Comparison of ENCODE assay signal across 21 cellular contexts in genomic region chr13:40200273-40200978, GRCh38.
"Had no signal": no experiment of that assay in that cellular context is flagged by ENCODE, and none has a peak within 500 bp of the region (broad histone marks: within the 10 kb centered on the region; RNA-seq: fewer than 3 reads in every experiment).

No MANE protein-coding gene starts in this region.

- H3K9me3 Mint-ChIP-seq: activated B cell treated with CpG ODN at 0.5 μM for 24 hours; central memory CD8-positive, alpha-beta T cell; endodermal cell; natural killer cell treated with Interleukin-12 subunit alpha and Interleukin-12 subunit beta and Interleukin-15 and Interleukin-18, amount 100 ng/mL, for 72 hours had no signal

- H3K27ac ChIP-seq: body of pancreas, colonic mucosa, neutrophil, pancreas, sigmoid colon, thyroid gland had no signal

- H3K36me3 ChIP-seq: colonic mucosa, neutrophil, pancreas, sigmoid colon, thyroid gland had no signal

- ATAC-seq: body of pancreas; left lobe of liver; natural killer cell treated with Interleukin-12 subunit alpha and Interleukin-12 subunit beta and Interleukin-15 and Interleukin-18, amount 100 ng/mL, for 72 hours; pancreas; stimulated activated effector memory CD8-positive, alpha-beta T cell treated with anti-CD3 and anti-CD28 coated beads, Interleukin-12 subunit alpha, Interleukin-12 subunit beta, amount 100 ng/mL, for 72 hours had no signal

- H3K4me1 ChIP-seq: colonic mucosa, pancreas, sigmoid colon, thyroid gland had no signal

- H3K27me3 Mint-ChIP-seq: activated B cell treated with CpG ODN at 0.5 μM for 24 hours; activated naive CD8-positive, alpha-beta T cell treated with anti-CD3 and anti-CD28 coated beads, Interleukin-2, amount 10 ng/mL, durations not matched to agents 7 days and 5 days; central memory CD8-positive, alpha-beta T cell had no signal

- H3K4me3 Mint-ChIP-seq: activated B cell treated with CpG ODN at 0.5 μM for 24 hours; activated naive CD8-positive, alpha-beta T cell treated with anti-CD3 and anti-CD28 coated beads, Interleukin-2, amount 10 ng/mL, durations not matched to agents 7 days and 5 days; central memory CD8-positive, alpha-beta T cell; endodermal cell; mesothelial cell of epicardium; natural killer cell treated with Interleukin-12 subunit alpha and Interleukin-12 subunit beta and Interleukin-15 and Interleukin-18, amount 100 ng/mL, for 72 hours; stimulated activated effector memory CD8-positive, alpha-beta T cell treated with anti-CD3 and anti-CD28 coated beads, Interleukin-12 subunit alpha, Interleukin-12 subunit beta, amount 100 ng/mL, for 72 hours had no signal

- H3K4me3 ChIP-seq: body of pancreas, colonic mucosa, lung, pancreas, sigmoid colon, thyroid gland had no signal

- H3K27me3 ChIP-seq: body of pancreas, colonic mucosa, neutrophil, pancreas, sigmoid colon, thyroid gland had no signal

- H3K9me3 ChIP-seq: body of pancreas, colonic mucosa, neutrophil, pancreas, thyroid gland had no signal

- H3K36me3 Mint-ChIP-seq: mesothelial cell of epicardium; natural killer cell treated with Interleukin-12 subunit alpha and Interleukin-12 subunit beta and Interleukin-15 and Interleukin-18, amount 100 ng/mL, for 72 hours; stimulated activated effector memory CD8-positive, alpha-beta T cell treated with anti-CD3 and anti-CD28 coated beads, Interleukin-12 subunit alpha, Interleukin-12 subunit beta, amount 100 ng/mL, for 72 hours had no signal

- H3K27ac Mint-ChIP-seq: activated B cell treated with CpG ODN at 0.5 μM for 24 hours; activated naive CD8-positive, alpha-beta T cell treated with anti-CD3 and anti-CD28 coated beads, Interleukin-2, amount 10 ng/mL, durations not matched to agents 7 days and 5 days; endodermal cell; mesothelial cell of epicardium; natural killer cell treated with Interleukin-12 subunit alpha and Interleukin-12 subunit beta and Interleukin-15 and Interleukin-18, amount 100 ng/mL, for 72 hours; stimulated activated effector memory CD8-positive, alpha-beta T cell treated with anti-CD3 and anti-CD28 coated beads, Interleukin-12 subunit alpha, Interleukin-12 subunit beta, amount 100 ng/mL, for 72 hours had no signal

- H3K4me1 Mint-ChIP-seq: endodermal cell, mesothelial cell of epicardium had no signal

- DNase-seq: activated B cell treated with CpG ODN at 0.5 μM for 24 hours; activated CD4-positive, alpha-beta T cell treated with anti-CD3 and anti-CD28 coated beads, Interleukin-2, amount 50 U/mL, for 1 hour; activated CD8-positive, alpha-beta memory T cell treated with anti-CD3 and anti-CD28 coated beads, Interleukin-2, amount 50 U/mL, for 4 hours; activated gamma-delta T cell; activated naive CD8-positive, alpha-beta T cell treated with anti-CD3 and anti-CD28 coated beads, Interleukin-2, amount 10 ng/mL, durations not matched to agents 7 days and 5 days; activated T-cell treated with anti-CD3 and anti-CD28 coated beads, Interleukin-2, amount 50 U/mL, for 48 hours; body of pancreas; colonic mucosa; endodermal cell; foreskin melanocyte; pancreas; sigmoid colon; stimulated activated CD4-positive, alpha-beta T cell treated with anti-CD3 and anti-CD28 coated beads, Interleukin-4, amount 100 ng/mL, for 24 hours; thyroid gland had no signal
